ENCODE assay signal across 1 cellular context in genomic region chr19:49212302-49212701, GRCh38.
TF ChIP-seq lines count a peak whose summit lies in the region.

No MANE protein-coding gene starts in this region.

TF ChIP-seq in endothelial cell of umbilical vein, 7 proteins besides CTCF, POLR2A, EP300 and RAD21:
- TF ChIP-seq JUN (IDR thresholded peaks at IDR 0.05; ENCODE audit: borderline replicate concordance, insufficient read depth, insufficient read length, low read depth) (no peak), FOS (IDR thresholded peaks at IDR 0.05; ENCODE audit: borderline replicate concordance, insufficient read depth, low read length) (no peak), EZH2 (IDR thresholded peaks at IDR 0.05; ENCODE audit: borderline replicate concordance, low read depth, low read length, severe bottlenecking) (no peak), POLR2AphosphoS5 (IDR thresholded peaks at IDR 0.05; ENCODE audit: insufficient read depth, low read depth, low read length) (no peak), MYC (IDR thresholded peaks at IDR 0.05; ENCODE audit: low read depth, low read length) (no peak), GATA2 (IDR thresholded peaks at IDR 0.05; ENCODE audit: insufficient read depth, insufficient read length, low read depth, low read length) (no peak)
- TF ChIP-seq, protein P1, sequence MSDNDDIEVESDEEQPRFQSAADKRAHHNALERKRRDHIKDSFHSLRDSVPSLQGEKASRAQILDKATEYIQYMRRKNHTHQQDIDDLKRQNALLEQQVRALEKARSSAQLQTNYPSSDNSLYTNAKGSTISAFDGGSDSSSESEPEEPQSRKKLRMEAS (IDR thresholded peaks at IDR 0.05; ENCODE audit: insufficient read depth, insufficient read length): no peak
